In genomic region chr16:10911267-10911666, GRCh38 we compare ENCODE assay signal across 25 cellular contexts. TPM values are rescaled to one million over a fixed set of nuclear protein-coding genes. Genes with fewer than 3 reads are reported as not detected.
"Had no signal": no experiment of that assay in that cellular context is flagged by ENCODE, and none has a peak within 500 bp of the region (broad histone marks: within the 10 kb centered on the region; RNA-seq: fewer than 3 reads in every experiment).

No MANE protein-coding gene starts in this region.

- H3K9me3 ChIP-seq: breast epithelium, gastroesophageal sphincter, left ventricle myocardium inferior, transverse colon had no signal

- H3K36me3 Mint-ChIP-seq: activated naive CD8-positive, alpha-beta T cell treated with anti-CD3 and anti-CD28 coated beads, Interleukin-2, amount 10 ng/mL, durations not matched to agents 7 days and 5 days; mesothelial cell of epicardium; natural killer cell had no signal

- H3K4me3 Mint-ChIP-seq: activated CD4-positive, alpha-beta T cell treated with anti-CD3 and anti-CD28 coated beads, Interleukin-2, amount 10 ng/mL, durations not matched to agents 7 days and 5 days; activated CD8-positive, alpha-beta T cell treated with anti-CD3 and anti-CD28 coated beads, Interleukin-2, amount 10 ng/mL, durations not matched to agents 7 days and 5 days; activated naive CD8-positive, alpha-beta T cell treated with anti-CD3 and anti-CD28 coated beads, Interleukin-2, amount 10 ng/mL, durations not matched to agents 7 days and 5 days; activated T-cell treated with anti-CD3 and anti-CD28 coated beads, Interleukin-2, amount 50 U/mL, for 24 hours; mesothelial cell of epicardium; natural killer cell; T-helper 1 cell treated with Interleukin-12 subunit alpha and Interleukin-12 subunit beta and Interleukin-4 antibody, amounts not matched to agents 30 μg/mL and 1 μg/mL, for 36 hours had no signal

- H3K9me3 Mint-ChIP-seq: activated CD4-positive, alpha-beta T cell treated with anti-CD3 and anti-CD28 coated beads, Interleukin-2, amount 10 ng/mL, durations not matched to agents 7 days and 5 days; activated naive CD8-positive, alpha-beta T cell treated with anti-CD3 and anti-CD28 coated beads, Interleukin-2, amount 10 ng/mL, durations not matched to agents 7 days and 5 days; activated T-cell treated with anti-CD3 and anti-CD28 coated beads, Interleukin-2, amount 50 U/mL, for 24 hours; activated T-helper 2 cell treated with anti-CD3 and anti-CD28 coated beads, Interferon-gamma antibody, Interleukin-2, Interleukin-4, amounts not matched to agents 10 μg/mL and 5 μg/mL and 100 μg/mL, durations not matched to agents 14 hours and 24 hours and 36 hours; mesothelial cell of epicardium; natural killer cell; T-helper 1 cell treated with Interleukin-12 subunit alpha and Interleukin-12 subunit beta and Interleukin-4 antibody, amounts not matched to agents 30 μg/mL and 1 μg/mL, for 36 hours had no signal

- H3K4me1 Mint-ChIP-seq: mesothelial cell of epicardium, natural killer cell had no signal

- H3K4me1 ChIP-seq: breast epithelium, gastroesophageal sphincter, transverse colon had no signal

- H3K27ac ChIP-seq: breast epithelium, coronary artery, epithelial cell of prostate, gastroesophageal sphincter, left ventricle myocardium inferior, transverse colon had no signal

- H3K27me3 Mint-ChIP-seq: activated CD4-positive, alpha-beta T cell treated with anti-CD3 and anti-CD28 coated beads, Interleukin-2, amount 10 ng/mL, durations not matched to agents 7 days and 5 days; activated naive CD8-positive, alpha-beta T cell treated with anti-CD3 and anti-CD28 coated beads, Interleukin-2, amount 10 ng/mL, durations not matched to agents 7 days and 5 days; activated T-cell treated with anti-CD3 and anti-CD28 coated beads, Interleukin-2, amount 50 U/mL, for 24 hours had no signal

- H3K27me3 ChIP-seq: breast epithelium, gastroesophageal sphincter, transverse colon had no signal

- H3K27ac Mint-ChIP-seq: activated CD4-positive, alpha-beta T cell treated with anti-CD3 and anti-CD28 coated beads, Interleukin-2, amount 10 ng/mL, durations not matched to agents 7 days and 5 days; activated CD8-positive, alpha-beta T cell treated with anti-CD3 and anti-CD28 coated beads, Interleukin-2, amount 10 ng/mL, durations not matched to agents 7 days and 5 days; activated naive CD8-positive, alpha-beta T cell treated with anti-CD3 and anti-CD28 coated beads, Interleukin-2, amount 10 ng/mL, durations not matched to agents 7 days and 5 days; activated T-cell treated with anti-CD3 and anti-CD28 coated beads, Interleukin-2, amount 50 U/mL, for 24 hours; activated T-helper 2 cell treated with anti-CD3 and anti-CD28 coated beads, Interferon-gamma antibody, Interleukin-2, Interleukin-4, amounts not matched to agents 10 μg/mL and 5 μg/mL and 100 μg/mL, durations not matched to agents 14 hours and 24 hours and 36 hours; mesothelial cell of epicardium; natural killer cell; progenitor cell of endocrine pancreas; T-helper 1 cell treated with Interleukin-12 subunit alpha and Interleukin-12 subunit beta and Interleukin-4 antibody, amounts not matched to agents 30 μg/mL and 1 μg/mL, for 36 hours had no signal

- DNase-seq: activated CD4-positive, alpha-beta T cell treated with anti-CD3 and anti-CD28 coated beads, Interleukin-2, amount 10 ng/mL, durations not matched to agents 7 days and 5 days; activated CD4-positive, CD25-positive, alpha-beta regulatory T cell treated with anti-CD3 and anti-CD28 coated beads, Interleukin-2, amount 50 U/mL, for 72 hours; activated CD8-positive, alpha-beta memory T cell treated with anti-CD3 and anti-CD28 coated beads, Interleukin-2, amount 50 U/mL, for 4 hours; activated CD8-positive, alpha-beta T cell treated with anti-CD3 and anti-CD28 coated beads, Interleukin-2, amount 10 ng/mL, durations not matched to agents 7 days and 5 days; activated naive CD4-positive, alpha-beta T cell; activated naive CD8-positive, alpha-beta T cell treated with anti-CD3 and anti-CD28 coated beads, Interleukin-2, amount 10 ng/mL, durations not matched to agents 7 days and 5 days; activated T-cell treated with anti-CD3 and anti-CD28 coated beads, Interleukin-2, amount 50 U/mL, for 24 hours; amniotic stem cell; cerebellar nuclear complex; head of caudate nucleus; hypothalamus; left ventricle myocardium inferior; natural killer cell; retina; stimulated activated CD4-positive, alpha-beta T cell treated with anti-CD3 and anti-CD28 coated beads, Interleukin-4, amount 100 ng/mL, for 24 hours; transverse colon had no signal

- H3K4me3 ChIP-seq: breast epithelium, coronary artery, gastroesophageal sphincter, left ventricle myocardium inferior, transverse colon had no signal

- ATAC-seq: activated CD8-positive, alpha-beta T cell treated with anti-CD3 and anti-CD28 coated beads, Interleukin-2, amount 10 ng/mL, durations not matched to agents 7 days and 5 days; gastroesophageal sphincter; natural killer cell had no signal

- H3K36me3 ChIP-seq: breast epithelium, transverse colon had no signal

RNA-seq across cellular contexts. Expression of gene CIITA, which starts 34.3 kb away (rescaled TPM):
- total RNA-seq: osteocyte, progenitor cell of endocrine pancreas had no signal
